1 cellular context compared by ENCODE assay signal in the genomic region with DNA sequence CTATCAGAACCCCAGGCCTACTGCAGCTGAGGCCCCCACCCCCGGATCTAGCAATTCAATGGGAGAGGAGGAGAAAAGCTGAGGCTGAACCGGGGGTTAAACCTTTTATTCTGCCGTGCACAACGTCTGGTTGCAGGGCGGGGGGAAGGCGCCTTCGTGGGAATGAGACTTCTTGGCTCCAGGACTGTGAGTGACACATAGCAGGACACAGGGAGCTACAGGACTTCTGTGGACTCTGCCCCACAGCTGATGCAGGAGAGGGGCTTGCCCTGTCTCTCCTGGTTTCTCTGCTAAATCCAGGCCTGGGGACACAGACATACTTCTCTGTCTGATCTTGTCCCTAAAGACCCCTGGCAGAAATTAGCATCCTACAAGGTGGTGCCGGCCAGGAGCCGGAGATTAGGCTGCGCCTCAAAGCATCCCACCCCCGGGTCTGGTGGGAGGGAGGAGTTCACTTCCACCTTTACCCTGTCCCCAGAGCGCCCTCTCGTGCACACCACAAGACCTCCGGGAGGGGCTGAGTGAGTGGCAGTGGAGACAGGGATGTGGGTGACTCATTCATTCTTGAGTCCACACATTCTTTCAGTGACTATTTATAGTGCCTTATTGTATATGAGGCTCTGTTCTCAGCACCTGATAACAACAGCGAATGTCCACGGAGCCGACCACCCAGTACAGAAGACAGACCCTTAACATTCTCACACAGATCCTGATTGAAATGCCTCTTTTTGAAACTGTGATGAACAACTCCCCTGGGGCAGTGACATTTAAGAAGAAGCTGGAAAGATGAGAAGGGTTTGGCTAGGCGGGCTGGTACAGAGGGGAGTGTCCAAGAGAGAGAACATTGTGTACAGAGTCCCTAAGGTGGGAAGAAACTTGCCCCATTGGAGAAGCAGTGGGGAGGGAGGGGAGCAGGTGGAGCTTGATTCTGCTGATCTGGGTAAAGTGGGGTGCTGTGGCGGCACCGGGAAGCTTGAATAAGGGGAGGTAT.
TF ChIP-seq lines count a peak whose summit lies in the region.

No MANE protein-coding gene starts in this region.

TF ChIP-seq in GM12878, 131 proteins besides CTCF, POLR2A, EP300 and RAD21 (continued from another document):
- TF ChIP-seq REST (IDR thresholded peaks at IDR 0.05; ENCODE audit: low read depth, low read length): no peak
- TF ChIP-seq, protein P1, sequence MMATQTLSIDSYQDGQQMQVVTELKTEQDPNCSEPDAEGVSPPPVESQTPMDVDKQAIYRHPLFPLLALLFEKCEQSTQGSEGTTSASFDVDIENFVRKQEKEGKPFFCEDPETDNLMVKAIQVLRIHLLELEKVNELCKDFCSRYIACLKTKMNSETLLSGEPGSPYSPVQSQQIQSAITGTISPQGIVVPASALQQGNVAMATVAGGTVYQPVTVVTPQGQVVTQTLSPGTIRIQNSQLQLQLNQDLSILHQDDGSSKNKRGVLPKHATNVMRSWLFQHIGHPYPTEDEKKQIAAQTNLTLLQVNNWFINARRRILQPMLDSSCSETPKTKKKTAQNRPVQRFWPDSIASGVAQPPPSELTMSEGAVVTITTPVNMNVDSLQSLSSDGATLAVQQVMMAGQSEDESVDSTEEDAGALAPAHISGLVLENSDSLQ (IDR thresholded peaks at IDR 0.05): peak; percentile 71
- TF ChIP-seq RUNX3 (IDR thresholded peaks at IDR 0.05; ENCODE audit: low read length): peak; percentile 51
- TF ChIP-seq IKZF1 (conservative IDR thresholded peaks at IDR 0.05): 0 out of 2 replicates have a peak, but pooled peaks have one; percentile 11
- no peak for TF ChIP-seq CBFB (IDR thresholded peaks at IDR 0.05; ENCODE audit: low read depth)
